ENCODE assay signal across 15 cellular contexts in genomic region chr4:73603854-73604584, GRCh38. TPM values are rescaled to one million over a fixed set of nuclear protein-coding genes. Genes with fewer than 3 reads are reported as not detected.
DNase-seq lines count a peak whose midpoint lies in the region; ATAC-seq and TF ChIP-seq lines count a peak whose summit lies in the region.
"Had no signal": no experiment of that assay in that cellular context is flagged by ENCODE, and none has a peak within 500 bp of the region (broad histone marks: within the 10 kb centered on the region; RNA-seq: fewer than 3 reads in every experiment).

No MANE protein-coding gene starts in this region.

- H3K9ac ChIP-seq in endodermal cell (ENCODE audit: extremely low read depth, low read length, poor library complexity, severe bottlenecking) = no peak overlapping the region

- TF ChIP-seq CTCF in sigmoid colon (IDR thresholded peaks at IDR 0.05) (no peak), psoas muscle (IDR thresholded peaks at IDR 0.05) (no peak), endodermal cell (conservative IDR thresholded peaks at IDR 0.05) (no peak)

- H3K27ac ChIP-seq in SJCRH30 (peak overlapping the region; percentile 21), sigmoid colon (peak overlapping the region in 3 of 4 donors; percentile 40 to 49 (median 48)), psoas muscle (no peak overlapping the region), endodermal cell (ENCODE audit: low read depth, low read length) (no peak overlapping the region)
- H3K27ac ChIP-seq: coronary artery, WERI-Rb-1 had no signal

- H3K27ac Mint-ChIP-seq in endodermal cell = no peak overlapping the region
- H3K27ac Mint-ChIP-seq: activated naive CD8-positive, alpha-beta T cell treated with anti-CD3 and anti-CD28 coated beads, Interleukin-2, amount 10 ng/mL, durations not matched to agents 7 days and 5 days; CD8-positive, alpha-beta T cell had no signal

- intact Hi-C loops in sigmoid colon (cut with DNase I) (no loop called here), psoas muscle (cut with DNase I) (no loop called here)

- H3K4me3 ChIP-seq in SJCRH30 (no peak overlapping the region), sigmoid colon (no peak overlapping the region), psoas muscle (no peak overlapping the region), endodermal cell (ENCODE audit: low read length) (no peak overlapping the region)
- H3K4me3 ChIP-seq: coronary artery had no signal

- DNase-seq in SJCRH30 (no peak), germinal center (ENCODE audit: low spot score) (peak; percentile 27), sigmoid colon (no peak), psoas muscle (no peak), endodermal cell (no peak)
- DNase-seq: activated naive CD8-positive, alpha-beta T cell treated with anti-CD3 and anti-CD28 coated beads, Interleukin-2, amount 10 ng/mL, durations not matched to agents 7 days and 5 days; CD8-positive, alpha-beta T cell; stimulated activated CD4-positive, alpha-beta T cell treated with anti-CD3 and anti-CD28 coated beads, Interleukin-4, amount 100 ng/mL, for 24 hours; stimulated activated naive CD8-positive, alpha-beta T cell treated with anti-CD3 and anti-CD28 coated beads, Interleukin-15, Interleukin-2, amounts not matched to agents 100 U/mL and 50 U/mL, for 24 hours; WERI-Rb-1 had no signal

- H3K4me1 Mint-ChIP-seq in endodermal cell = peaks cover 18% of the 10 kb centered on the region
- H3K4me1 Mint-ChIP-seq: activated naive CD8-positive, alpha-beta T cell treated with anti-CD3 and anti-CD28 coated beads, Interleukin-2, amount 10 ng/mL, durations not matched to agents 7 days and 5 days had no signal

- H3K9me3 ChIP-seq in SJCRH30 (replicated peaks) (no peaks in the 10 kb centered on the region), sigmoid colon (no peaks in the 10 kb centered on the region), psoas muscle (no peaks in the 10 kb centered on the region), endodermal cell (ENCODE audit: control insufficient read depth, low read length) (no peaks in the 10 kb centered on the region)

- no peak for TF ChIP-seq EP300 in sigmoid colon (IDR thresholded peaks at IDR 0.05)

- H3K27me3 ChIP-seq in SJCRH30 (no peaks in the 10 kb centered on the region), sigmoid colon (no peaks in the 10 kb centered on the region), psoas muscle (ENCODE audit: insufficient read depth in 3 of 3, low read length in 2 of 3) (peaks cover 0 to 2% (median 0%) of the 10 kb centered on the region in 3 donors), endodermal cell (ENCODE audit: control insufficient read depth, insufficient read depth, low read length, poor library complexity, severe bottlenecking) (no peaks in the 10 kb centered on the region)

- WGBS in sigmoid colon, 2 donors = 41 to 64% methylated on average over 12 of the region's 12 CpGs
- 65 to 73% (median 70%) methylated on average over 12 of the region's 12 CpGs for WGBS in psoas muscle, 3 donors
- 93 to 100% methylated on average over 3 to 12 of the region's 12 CpGs for WGBS in endodermal cell (ENCODE audit: insufficient coverage in 1 of 2, insufficient read length in 1 of 2), 2 experiments

- H3K27me3 Mint-ChIP-seq in endodermal cell (ENCODE audit: insufficient read depth) = no peaks in the 10 kb centered on the region

- no peak for TF ChIP-seq POLR2A in sigmoid colon (IDR thresholded peaks at IDR 0.05)

- H3K36me3 Mint-ChIP-seq in endodermal cell (ENCODE audit: low read depth) = no peaks in the 10 kb centered on the region
- H3K36me3 Mint-ChIP-seq: activated naive CD8-positive, alpha-beta T cell treated with anti-CD3 and anti-CD28 coated beads, Interleukin-2, amount 10 ng/mL, durations not matched to agents 7 days and 5 days; CD8-positive, alpha-beta T cell had no signal

- ATAC-seq in GM18868 (IDR thresholded peaks at IDR 0.05; ENCODE audit: unreplicated experiment) = peak; percentile 20
- no peak for ATAC-seq in GM18873 (IDR thresholded peaks at IDR 0.05; ENCODE audit: low FRiP score, unreplicated experiment)
- no peak for ATAC-seq in psoas muscle
- no peak for ATAC-seq in HG03571 (IDR thresholded peaks at IDR 0.05; ENCODE audit: unreplicated experiment)
- ATAC-seq: CD8-positive, alpha-beta T cell; stimulated activated naive CD8-positive, alpha-beta T cell treated with anti-CD3 and anti-CD28 coated beads, Interleukin-15, Interleukin-2, amounts not matched to agents 100 U/mL and 50 U/mL, for 24 hours had no signal

- H3K9me3 Mint-ChIP-seq in endodermal cell = no peaks in the 10 kb centered on the region
- H3K9me3 Mint-ChIP-seq: activated naive CD8-positive, alpha-beta T cell treated with anti-CD3 and anti-CD28 coated beads, Interleukin-2, amount 10 ng/mL, durations not matched to agents 7 days and 5 days; CD8-positive, alpha-beta T cell had no signal

- no peak overlapping the region for H3K4me3 Mint-ChIP-seq in endodermal cell
- H3K4me3 Mint-ChIP-seq: activated naive CD8-positive, alpha-beta T cell treated with anti-CD3 and anti-CD28 coated beads, Interleukin-2, amount 10 ng/mL, durations not matched to agents 7 days and 5 days; CD8-positive, alpha-beta T cell had no signal

- H3K4me1 ChIP-seq in SJCRH30 (peaks cover 39% of the 10 kb centered on the region), sigmoid colon (peaks cover 0 to 59% (median 41%) of the 10 kb centered on the region in 4 donors), psoas muscle (no peaks in the 10 kb centered on the region), endodermal cell (ENCODE audit: control insufficient read depth, insufficient read depth, low read length) (peaks cover 5% of the 10 kb centered on the region)

- H3K36me3 ChIP-seq in SJCRH30 = no peaks in the 10 kb centered on the region
- H3K36me3 ChIP-seq in sigmoid colon = no peaks in the 10 kb centered on the region
- H3K36me3 ChIP-seq in psoas muscle (ENCODE audit: insufficient read depth in 1 of 2, low read depth in 1 of 2) = no peaks in the 10 kb centered on the region
- no peaks in the 10 kb centered on the region for H3K36me3 ChIP-seq in endodermal cell (ENCODE audit: control insufficient read depth, insufficient read depth, low read length)
- H3K36me3 ChIP-seq: WERI-Rb-1 had no signal

RNA-seq across cellular contexts. Expression of gene RASSF6, which starts 16.2 kb away (rescaled TPM):
- total RNA-seq in SJCRH30 (2014; rRNA removed; shearing (Covaris generic)) = 0.03 and 0.08 TPM in 2 replicates
- total RNA-seq in sigmoid colon (under 1 TPM in 3 of 4 donors, not detected in 1; under 0.01 to 0.41 (median 0.36) TPM), psoas muscle (not detected), endodermal cell (1 to 10 TPM; 1.2 to 3.9 TPM)
- polyA plus RNA-seq in sigmoid colon (10 to 100 TPM in 2 of 3 donors, 1 to 10 TPM in 1; 6.6 to 30.1 (median 20.4) TPM), psoas muscle (under 1 TPM in 1 of 3 donors, not detected in 2; 0.01 TPM)
- 0.89 TPM for polyA plus RNA-seq in endodermal cell (2013, experiment 1 of 2)
- 0.66 TPM for polyA plus RNA-seq in endodermal cell (2013, experiment 2 of 2)
- total RNA-seq: CD8-positive, alpha-beta T cell; osteocyte had no signal

Comparison
In these comparisons a context has a peak if more than half of its experiments do, and no peak if none do; other contexts are left out.
1. H3K27ac ChIP-seq: peak in SJCRH30 (single experiment) and sigmoid colon (3 of 4); none in psoas muscle (single experiment) and endodermal cell (single experiment).